Comparison of ENCODE assay signal across 2 cellular contexts in genomic region chr10:59181668-59182067, GRCh38.
TF ChIP-seq lines count a peak whose summit lies in the region.

No MANE protein-coding gene starts in this region.

TF ChIP-seq in GM23338, 12 proteins besides CTCF, POLR2A, EP300 and RAD21 (continued from another document):
- TF ChIP-seq ETS1 (IDR thresholded peaks at IDR 0.05) (no peak), STAT1 (IDR thresholded peaks at IDR 0.05; ENCODE audit: unreplicated experiment) (no peak), ZNF462 (CRISPR knock-in tag; IDR thresholded peaks at IDR 0.05) (no peak), REST (IDR thresholded peaks at IDR 0.05; ENCODE audit: unreplicated experiment) (no peak), NANOG (IDR thresholded peaks at IDR 0.05; ENCODE audit: borderline replicate concordance) (no peak), POLR2AphosphoS5 (IDR thresholded peaks at IDR 0.05; ENCODE audit: low read depth) (no peak)

TF ChIP-seq in GM12878, 131 proteins besides CTCF, POLR2A, EP300 and RAD21 (continued from another document):
- peak; percentile 39 for TF ChIP-seq E2F8 (IDR thresholded peaks at IDR 0.05; ENCODE audit: low read depth, partially characterized antibody)
- TF ChIP-seq SKIL (IDR thresholded peaks at IDR 0.05; ENCODE audit: low read depth, poor library complexity, severe bottlenecking) = peak; percentile 20
- TF ChIP-seq PAX8 (IDR thresholded peaks at IDR 0.05) = no peak
- no peak for TF ChIP-seq EZH2 (IDR thresholded peaks at IDR 0.05; ENCODE audit: borderline replicate concordance, control insufficient read depth, low read depth, low read length)
- TF ChIP-seq NKRF (conservative IDR thresholded peaks at IDR 0.05) = no peak
